In genomic region chr18:43341014-43341413, GRCh38 we compare ENCODE assay signal across 1 cellular context.
TF ChIP-seq lines count a peak whose summit lies in the region.

No MANE protein-coding gene starts in this region.

TF ChIP-seq in GM23338, 12 proteins besides CTCF, POLR2A, EP300 and RAD21 (continued from another document):
- TF ChIP-seq ZNF462 (CRISPR knock-in tag; IDR thresholded peaks at IDR 0.05) (no peak), REST (IDR thresholded peaks at IDR 0.05; ENCODE audit: unreplicated experiment) (no peak), NANOG (IDR thresholded peaks at IDR 0.05; ENCODE audit: borderline replicate concordance) (no peak), CREB1 (CRISPR knock-in tag; IDR thresholded peaks at IDR 0.05; ENCODE audit: low read depth) (no peak), ETS1 (IDR thresholded peaks at IDR 0.05) (no peak), STAT1 (IDR thresholded peaks at IDR 0.05; ENCODE audit: unreplicated experiment) (no peak), EZH2 (IDR thresholded peaks at IDR 0.05; ENCODE audit: low read depth, unreplicated experiment) (no peak), POLR2AphosphoS5 (IDR thresholded peaks at IDR 0.05; ENCODE audit: low read depth) (no peak)
